1 cellular context compared by ENCODE assay signal in genomic region chr1:43994794-43995790, GRCh38.
TF ChIP-seq lines count a peak whose summit lies in the region.

No MANE protein-coding gene starts in this region.

TF ChIP-seq in K562, 482 proteins besides CTCF, POLR2A, EP300 and RAD21 (continued from another document and continues in another):
- 0 out of 4 replicates have a peak, but pooled peaks of 1 of the 2 experiments have one; percentile 27 for TF ChIP-seq UBTF (IDR thresholded peaks at IDR 0.05; ENCODE audit: borderline replicate concordance in 1 of 2, low read depth in 2 of 2, low read length in 2 of 2)
- TF ChIP-seq GABPB1 (CRISPR knock-in tag; IDR thresholded peaks at IDR 0.05), result no peak
- TF ChIP-seq IRF1 (CRISPR knock-in tag; IDR thresholded peaks at IDR 0.05; ENCODE audit: borderline replicate concordance), result no peak
- TF ChIP-seq ZNF79 (CRISPR knock-in tag; IDR thresholded peaks at IDR 0.05; ENCODE audit: low read depth), result no peak
- TF ChIP-seq YY1 (IDR thresholded peaks at IDR 0.05; ENCODE audit: borderline replicate concordance in 1 of 3, control insufficient read depth in 1 of 3, extremely low read depth in 1 of 3, insufficient read depth in 3 of 3, insufficient read length in 1 of 3, insufficient replicate concordance in 2 of 3, low read depth in 1 of 3, low read length in 2 of 3), result peak in 2 of 3 experiments; percentile 8 to 9
- TF ChIP-seq MTA2 (IDR thresholded peaks at IDR 0.05; ENCODE audit: low read depth), result no peak
- TF ChIP-seq RBM14 (IDR thresholded peaks at IDR 0.05; ENCODE audit: borderline replicate concordance, insufficient read depth, low read depth, low read length), result no peak
- TF ChIP-seq TGIF2 (CRISPR knock-in tag; IDR thresholded peaks at IDR 0.05), result no peak
- TF ChIP-seq ZNF717 (CRISPR knock-in tag; IDR thresholded peaks at IDR 0.05), result 0 out of 2 replicates have a peak, but pooled peaks have one; percentile 58
- TF ChIP-seq VEZF1 (CRISPR knock-in tag; IDR thresholded peaks at IDR 0.05), result peak; percentile 69
- peak; percentile 73; the same call in 1 of the 2 replicates for TF ChIP-seq CTBP1 (IDR thresholded peaks at IDR 0.05; ENCODE audit: borderline replicate concordance)
- 0 out of 2 replicates have a peak, but pooled peaks have one; percentile 41 for TF ChIP-seq SP1 (CRISPR knock-in tag; IDR thresholded peaks at IDR 0.05)
- no peak for TF ChIP-seq ZNF282 (CRISPR knock-in tag; IDR thresholded peaks at IDR 0.05)
- TF ChIP-seq ZNF431 (CRISPR knock-in tag; IDR thresholded peaks at IDR 0.05), result 0 out of 2 replicates have a peak, but pooled peaks have one; percentile 22
- TF ChIP-seq FOXP4 (CRISPR knock-in tag; IDR thresholded peaks at IDR 0.05; ENCODE audit: borderline replicate concordance), result no peak
- TF ChIP-seq MLLT1 (IDR thresholded peaks at IDR 0.05), result no peak
- TF ChIP-seq SREBF1 (IDR thresholded peaks at IDR 0.05; ENCODE audit: borderline replicate concordance, low read depth, low read length), result no peak
- no peak for TF ChIP-seq KLF16 (IDR thresholded peaks at IDR 0.05)
- no peak for TF ChIP-seq FOSL1 (tag; conservative IDR thresholded peaks at IDR 0.05)
- TF ChIP-seq HMG20B (CRISPR knock-in tag; IDR thresholded peaks at IDR 0.05), result no peak
- TF ChIP-seq FOXA1 (IDR thresholded peaks at IDR 0.05; ENCODE audit: borderline replicate concordance), result no peak
- no peak for TF ChIP-seq BCL6 (CRISPR knock-in tag; IDR thresholded peaks at IDR 0.05)
- no peak for TF ChIP-seq CREB3 (tag; conservative IDR thresholded peaks at IDR 0.05; ENCODE audit: low read depth)
- no peak for TF ChIP-seq WHSC1 (IDR thresholded peaks at IDR 0.05; ENCODE audit: low read length)
- no peak for TF ChIP-seq PPARD (CRISPR knock-in tag; IDR thresholded peaks at IDR 0.05)
- no peak for TF ChIP-seq ZNF77 (CRISPR knock-in tag; IDR thresholded peaks at IDR 0.05)
- no peak for TF ChIP-seq HOMEZ (CRISPR knock-in tag; IDR thresholded peaks at IDR 0.05)
- no peak for TF ChIP-seq ZNF668 (CRISPR knock-in tag; IDR thresholded peaks at IDR 0.05)
- TF ChIP-seq ZNF174 (CRISPR knock-in tag; IDR thresholded peaks at IDR 0.05), result no peak
- TF ChIP-seq TBL1XR1 (IDR thresholded peaks at IDR 0.05; ENCODE audit: low read length in 2 of 2), result no peak
- no peak for TF ChIP-seq BCLAF1 (IDR thresholded peaks at IDR 0.05; ENCODE audit: borderline replicate concordance in 1 of 2, control insufficient read depth in 1 of 2, low read depth in 2 of 2, low read length in 1 of 2)
- TF ChIP-seq ELF1 (tag; IDR thresholded peaks at IDR 0.05), result no peak
- no peak for TF ChIP-seq SRSF3 (IDR thresholded peaks at IDR 0.05; ENCODE audit: insufficient read depth, low read length)
- TF ChIP-seq CBX3 (IDR thresholded peaks at IDR 0.05; ENCODE audit: borderline replicate concordance in 1 of 2, low read length in 2 of 2), result no peak
- peak in 1 of 2 experiments; percentile 60; a peak in 3 of 4 replicates for TF ChIP-seq MNT (conservative IDR thresholded peaks at IDR 0.05)
- TF ChIP-seq PYGO2 (tag; IDR thresholded peaks at IDR 0.05), result no peak
- no peak for TF ChIP-seq HLTF (IDR thresholded peaks at IDR 0.05)
- no peak for TF ChIP-seq COPS2 (conservative IDR thresholded peaks at IDR 0.05)
- peak; percentile 85 for TF ChIP-seq TFAP4 (CRISPR knock-in tag; IDR thresholded peaks at IDR 0.05; ENCODE audit: borderline replicate concordance)
- TF ChIP-seq STAG1 (CRISPR knock-in tag; IDR thresholded peaks at IDR 0.05; ENCODE audit: borderline replicate concordance), result peak; percentile 81
- TF ChIP-seq HMGN3 (IDR thresholded peaks at IDR 0.05; ENCODE audit: borderline replicate concordance, extremely low read depth, insufficient read length, low read depth, low read length), result no peak
- TF ChIP-seq POLR2B (IDR thresholded peaks at IDR 0.05; ENCODE audit: low read depth, partially characterized antibody), result no peak
- no peak for TF ChIP-seq TRIM25 (IDR thresholded peaks at IDR 0.05; ENCODE audit: borderline replicate concordance)
- no peak for TF ChIP-seq ILF3 (IDR thresholded peaks at IDR 0.05; ENCODE audit: borderline replicate concordance)
- no peak for TF ChIP-seq PHF21A (IDR thresholded peaks at IDR 0.05; ENCODE audit: borderline replicate concordance, low read depth)
- TF ChIP-seq KDM1A (IDR thresholded peaks at IDR 0.05), result 0 out of 4 replicates have a peak, but pooled peaks of 1 of the 2 experiments have one; percentile 10
